Comparison of ENCODE assay signal across 32 cellular contexts in the genomic region with DNA sequence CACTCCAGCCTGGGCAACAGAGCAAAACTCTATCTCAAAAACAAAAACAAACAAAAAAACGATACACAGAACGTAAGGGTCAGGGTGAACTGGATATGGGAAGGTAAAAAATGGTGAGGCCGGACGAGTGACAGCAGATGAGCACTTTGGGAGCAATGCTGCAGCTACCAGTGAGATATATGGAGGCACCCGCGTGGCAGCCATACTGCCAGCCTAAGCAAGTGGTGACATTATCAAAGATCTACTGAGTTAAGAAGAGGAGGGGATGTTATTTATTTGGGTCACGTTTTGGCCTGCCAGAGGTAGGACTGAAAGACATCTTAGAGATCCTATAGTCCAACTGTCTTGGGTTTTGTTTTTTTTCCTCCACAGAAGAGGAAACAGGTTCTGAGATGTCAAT. TPM values are rescaled to one million over a fixed set of nuclear protein-coding genes. Genes with fewer than 3 reads are reported as not detected.
"Had no signal": no experiment of that assay in that cellular context is flagged by ENCODE, and none has a peak within 500 bp of the region (broad histone marks: within the 10 kb centered on the region; RNA-seq: fewer than 3 reads in every experiment).

No MANE protein-coding gene starts in this region.

- H3K9me3 Mint-ChIP-seq: activated CD4-positive, alpha-beta memory T cell treated with anti-CD3 and anti-CD28 coated beads, Interleukin-2, amount 10 ng/mL, durations not matched to agents 7 days and 5 days; activated naive CD4-positive, alpha-beta T cell treated with anti-CD3 and anti-CD28 coated beads, Interleukin-2, amount 10 ng/mL, durations not matched to agents 7 days and 5 days; activated T-helper 2 cell treated with anti-CD3 and anti-CD28 coated beads, Interferon-gamma antibody, Interleukin-2, Interleukin-4, amounts not matched to agents 10 μg/mL and 5 μg/mL and 100 μg/mL, durations not matched to agents 14 hours and 24 hours and 36 hours had no signal

- H3K27ac Mint-ChIP-seq: activated B cell treated with CpG ODN at 0.5 μM for 24 hours; activated CD4-positive, alpha-beta memory T cell treated with anti-CD3 and anti-CD28 coated beads, Interleukin-2, amount 10 ng/mL, durations not matched to agents 7 days and 5 days; activated naive CD4-positive, alpha-beta T cell treated with anti-CD3 and anti-CD28 coated beads, Interleukin-2, amount 10 ng/mL, durations not matched to agents 7 days and 5 days; activated T-cell treated with anti-CD3 and anti-CD28 coated beads, Interleukin-2, amount 50 U/mL, for 72 hours; activated T-helper 2 cell treated with anti-CD3 and anti-CD28 coated beads, Interferon-gamma antibody, Interleukin-2, Interleukin-4, amounts not matched to agents 10 μg/mL and 5 μg/mL and 100 μg/mL, durations not matched to agents 14 hours and 24 hours and 36 hours had no signal

- DNase-seq: activated B cell treated with CpG ODN at 0.5 μM for 24 hours; activated CD4-positive, alpha-beta memory T cell treated with anti-CD3 and anti-CD28 coated beads, Interleukin-2, amount 10 ng/mL, durations not matched to agents 7 days and 5 days; activated CD4-positive, alpha-beta T cell treated with anti-CD3 and anti-CD28 coated beads for 1 hour; activated CD4-positive, alpha-beta T cell treated with anti-CD3 and anti-CD28 coated beads, Interleukin-2, amount 50 U/mL, for 1 hour; activated gamma-delta T cell treated with Interleukin-2 at 50 U/mL for 16 hours; activated naive CD4-positive, alpha-beta T cell treated with anti-CD3 and anti-CD28 coated beads, Interleukin-2, amount 10 ng/mL, durations not matched to agents 7 days and 5 days; activated T-cell treated with anti-CD3 and anti-CD28 coated beads for 4 hours; activated T-cell treated with anti-CD3 and anti-CD28 coated beads, Interleukin-2, amount 50 U/mL, for 72 hours; amygdala; caudate nucleus; NCI-H1092 treated with DMSO at 0.1 percent for 48 hours; NCI-H1417 treated with DMSO at 0.1 percent for 48 hours; NCI-H1694; NCI-H2029; NCI-H2107; NCI-H2171 treated with DMSO at 0.1 percent for 48 hours; NCI-H345; NCI-H510A; NCI-H69; NK-92 treated with Interleukin-12 subunit alpha and Interleukin-12 subunit beta, amount 100 ng/mL, for 24 hours; OCI-M1; RPMI8226; SW 1271; T-helper 9 cell had no signal

- H3K27ac ChIP-seq: KMS-11, SK-N-MC had no signal

- H3K4me3 ChIP-seq: SK-N-MC had no signal

- ATAC-seq: activated T-cell treated with anti-CD3 and anti-CD28 coated beads, Interleukin-2, amount 50 U/mL, for 72 hours; Right ventricle myocardium inferior had no signal

- H3K4me1 Mint-ChIP-seq: activated B cell treated with CpG ODN at 0.5 μM for 24 hours; activated CD4-positive, alpha-beta memory T cell treated with anti-CD3 and anti-CD28 coated beads, Interleukin-2, amount 10 ng/mL, durations not matched to agents 7 days and 5 days; activated naive CD4-positive, alpha-beta T cell treated with anti-CD3 and anti-CD28 coated beads, Interleukin-2, amount 10 ng/mL, durations not matched to agents 7 days and 5 days had no signal

- H3K9ac ChIP-seq: KMS-11 had no signal

- H3K4me2 ChIP-seq: KMS-11 had no signal

- H3K4me3 Mint-ChIP-seq: activated B cell treated with CpG ODN at 0.5 μM for 24 hours; activated CD4-positive, alpha-beta memory T cell treated with anti-CD3 and anti-CD28 coated beads, Interleukin-2, amount 10 ng/mL, durations not matched to agents 7 days and 5 days; activated naive CD4-positive, alpha-beta T cell treated with anti-CD3 and anti-CD28 coated beads, Interleukin-2, amount 10 ng/mL, durations not matched to agents 7 days and 5 days; activated T-cell treated with anti-CD3 and anti-CD28 coated beads, Interleukin-2, amount 50 U/mL, for 72 hours; IgD-negative memory B cell had no signal

RNA-seq across cellular contexts. Expression of gene TMPRSS9, which starts 53.1 kb away (rescaled TPM):
- total RNA-seq: activated B cell treated with CpG ODN at 0.5 μM for 24 hours; activated CD4-positive, alpha-beta memory T cell treated with anti-CD3 and anti-CD28 coated beads, Interleukin-2, amount 10 ng/mL, durations not matched to agents 7 days and 5 days; activated CD8-positive, alpha-beta memory T cell treated with anti-CD3 and anti-CD28 coated beads for 36 hours; activated T-helper 2 cell treated with anti-CD3 and anti-CD28 coated beads, Interferon-gamma antibody, Interleukin-2, Interleukin-4, amounts not matched to agents 10 μg/mL and 5 μg/mL and 100 μg/mL, durations not matched to agents 14 hours and 24 hours and 36 hours; MCF 10A; Right ventricle myocardium inferior; T-helper 1 cell treated with Interleukin-12 subunit alpha and Interleukin-12 subunit beta and Interleukin-4 antibody, amounts not matched to agents 30 ng/mL and 1 ng/mL, for 36 hours had no signal
- polyA plus RNA-seq: IgD-negative memory B cell had no signal
